Comparison of ENCODE assay signal across 24 cellular contexts in genomic region chr5:135890296-135890695, GRCh38. TPM values are rescaled to one million over a fixed set of nuclear protein-coding genes. Genes with fewer than 3 reads are reported as not detected.
A peak's percentile ranks its signal among the peaks of the same experiment; 100 is the strongest.
DNase-seq lines count a peak whose midpoint lies in the region; ATAC-seq and TF ChIP-seq lines count a peak whose summit lies in the region.
"Had no signal": no experiment of that assay in that cellular context is flagged by ENCODE, and none has a peak within 500 bp of the region (broad histone marks: within the 10 kb centered on the region; RNA-seq: fewer than 3 reads in every experiment).

No MANE protein-coding gene starts in this region.

- no peak overlapping the region for H2AFZ ChIP-seq in SU-DHL-6 (ENCODE audit: low read depth, low read length, severe bottlenecking)

- H3K9ac ChIP-seq in SU-DHL-6 (ENCODE audit: low read length): no peak overlapping the region
- H3K9ac ChIP-seq: SK-N-SH had no signal

- no peaks in the 10 kb centered on the region for H3K9me2 ChIP-seq in SU-DHL-6 (replicated peaks; ENCODE audit: insufficient read depth, low read length)
- H3K9me2 ChIP-seq: SK-N-SH had no signal

- intact Hi-C loops in Right ventricle myocardium inferior (cut with DNase I): no loop called here
- intact Hi-C loops in left ventricle myocardium inferior (cut with micrococcal nuclease): no loop called here

- H3F3A ChIP-seq in SU-DHL-6 (ENCODE audit: insufficient read depth): no peaks in the 10 kb centered on the region

- H3K27ac ChIP-seq in left ventricle myocardium inferior (replicated peaks): no peak overlapping the region
- peak overlapping the region; percentile 14; the same call in 1 of the 2 replicates for H3K27ac ChIP-seq in SU-DHL-6 (ENCODE audit: low read depth, low read length)
- H3K27ac ChIP-seq in right atrium auricular region: no peak overlapping the region

- TF ChIP-seq CTCF in left ventricle myocardium inferior (IDR thresholded peaks at IDR 0.05; ENCODE audit: borderline replicate concordance) (no peak), SU-DHL-6 (IDR thresholded peaks at IDR 0.05; ENCODE audit: insufficient read depth, low read length, poor library complexity, severe bottlenecking) (no peak), right atrium auricular region (IDR thresholded peaks at IDR 0.05) (no peak)

- H3K4me3 ChIP-seq in left ventricle myocardium inferior (no peak overlapping the region), SU-DHL-6 (ENCODE audit: insufficient read depth, low read length, poor library complexity, severe bottlenecking) (no peak overlapping the region), right atrium auricular region (no peak overlapping the region)

- no peaks in the 10 kb centered on the region for H3K9me3 ChIP-seq in left ventricle myocardium inferior (replicated peaks)
- H3K9me3 ChIP-seq in SU-DHL-6 (ENCODE audit: insufficient read depth, low read length): no peaks in the 10 kb centered on the region
- H3K9me3 ChIP-seq in right atrium auricular region: no peaks in the 10 kb centered on the region
- H3K9me3 ChIP-seq: SK-N-SH had no signal

- H4K20me1 ChIP-seq in SU-DHL-6 (ENCODE audit: low read depth, low read length): no peaks in the 10 kb centered on the region

- peaks cover 26% of the 10 kb centered on the region for H3K27me3 ChIP-seq in left ventricle myocardium inferior (ENCODE audit: low read depth)
- H3K27me3 ChIP-seq in SU-DHL-6 (ENCODE audit: low read length): no peaks in the 10 kb centered on the region
- H3K27me3 ChIP-seq in right atrium auricular region: no peaks in the 10 kb centered on the region

- DNase-seq in Right ventricle myocardium inferior (ENCODE audit: missing footprints) (no peak), left ventricle myocardium inferior (no peak), right atrium auricular region (ENCODE audit: low spot score) (peak; percentile 54), AML-193 (lab: John Stamatoyannopoulos, UW) (no peak)
- DNase-seq: DMS53, GDM1, GOT3, HCEC 1CT, IMR-90, NCI-H1048, NCI-H1436, NCI-H187 treated with DMSO at 0.1 percent for 48 hours, NCI-H2107, NCI-H2227 treated with DMSO at 0.1 percent for 48 hours, NCI-H524, NCI-H774, SIG-M5, SK-N-SH, T-cell had no signal

- H3K36me3 ChIP-seq in left ventricle myocardium inferior (no peaks in the 10 kb centered on the region), SU-DHL-6 (ENCODE audit: low read length) (no peaks in the 10 kb centered on the region), right atrium auricular region (no peaks in the 10 kb centered on the region)

- H3K4me2 ChIP-seq in SU-DHL-6 (ENCODE audit: low read depth, low read length, poor library complexity, severe bottlenecking): peak overlapping the region; percentile 34
- H3K4me2 ChIP-seq: SK-N-SH had no signal

- ATAC-seq in Right ventricle myocardium inferior: peak; percentile 72
- no peak for ATAC-seq in HG02852 (IDR thresholded peaks at IDR 0.05; ENCODE audit: unreplicated experiment)
- no peak for ATAC-seq in HG03139 (IDR thresholded peaks at IDR 0.05; ENCODE audit: unreplicated experiment)

- H3K79me2 ChIP-seq in SU-DHL-6 (ENCODE audit: insufficient read depth, low read length): no peaks in the 10 kb centered on the region

- H3K4me1 ChIP-seq in left ventricle myocardium inferior (peaks cover 19% of the 10 kb centered on the region), right atrium auricular region (peaks cover 0 to 14% of the 10 kb centered on the region in 2 donors)

RNA-seq across cellular contexts. Expression of gene IL9, which starts 5.3 kb away (rescaled TPM):
- not detected for total RNA-seq in Right ventricle myocardium inferior
- not detected for total RNA-seq in left ventricle myocardium inferior
- not detected for total RNA-seq in right atrium auricular region
- total RNA-seq: A172, IMR-90, M059J, T-cell had no signal

RNA-seq across cellular contexts. Expression of gene SLC25A48, which starts 55.8 kb away (rescaled TPM):
- total RNA-seq in Right ventricle myocardium inferior: not detected
- not detected for total RNA-seq in left ventricle myocardium inferior
- not detected for total RNA-seq in right atrium auricular region
- total RNA-seq: A172, IMR-90, M059J, T-cell had no signal
